ENCODE assay signal across 18 cellular contexts in genomic region chr1:104874044-104874443, GRCh38.
DNase-seq lines count a peak whose midpoint lies in the region; ATAC-seq and TF ChIP-seq lines count a peak whose summit lies in the region.
"Had no signal": no experiment of that assay in that cellular context is flagged by ENCODE, and none has a peak within 500 bp of the region (broad histone marks: within the 10 kb centered on the region; RNA-seq: fewer than 3 reads in every experiment).

No MANE protein-coding gene starts in this region.

- H3K9me2 ChIP-seq in OCI-LY1 (ENCODE audit: low read depth, low read length) = no peaks in the 10 kb centered on the region

- H3K27me3 ChIP-seq in OCI-LY1 (ENCODE audit: insufficient read depth, low read length) = no peaks in the 10 kb centered on the region
- no peaks in the 10 kb centered on the region for H3K27me3 ChIP-seq in naive thymus-derived CD4-positive, alpha-beta T cell (ENCODE audit: control insufficient read depth in 2 of 2, insufficient read depth in 2 of 2, low read length in 2 of 2)
- H3K27me3 ChIP-seq: BLaER1, colonic mucosa, SJSA1 had no signal

- 0 out of 2 replicates have a peak overlapping the region, but pooled peaks have one; percentile 49 for H2AFZ ChIP-seq in OCI-LY1 (ENCODE audit: low read length)

- no peak overlapping the region for H3K4me3 Mint-ChIP-seq in naive thymus-derived CD4-positive, alpha-beta T cell
- H3K4me3 Mint-ChIP-seq: activated B cell treated with CpG ODN at 0.5 μM for 24 hours, HFFc6 had no signal

- intact Hi-C loops in naive thymus-derived CD4-positive, alpha-beta T cell (cut with micrococcal nuclease) = no loop called here

- H3K79me2 ChIP-seq in OCI-LY1 (ENCODE audit: insufficient read depth, low read length) = no peaks in the 10 kb centered on the region

- no peaks in the 10 kb centered on the region for H3K4me1 Mint-ChIP-seq in naive thymus-derived CD4-positive, alpha-beta T cell
- H3K4me1 Mint-ChIP-seq: activated B cell treated with CpG ODN at 0.5 μM for 24 hours had no signal

- H4K20me1 ChIP-seq in OCI-LY1 (ENCODE audit: insufficient read depth, low read length) = no peaks in the 10 kb centered on the region
- H4K20me1 ChIP-seq: BLaER1 had no signal

- POLR2A ChIA-PET in naive thymus-derived CD4-positive, alpha-beta T cell (lab: Charles Lee) = no interaction called here

- DNase-seq in naive thymus-derived CD4-positive, alpha-beta T cell = no peak
- no peak for DNase-seq in middle frontal gyrus (ENCODE audit: extremely low spot score, low spot score)
- DNase-seq in NCI-H1092 (lab: John Stamatoyannopoulos, UW) = no peak
- DNase-seq in AG08395 (ENCODE audit: low spot score) = no peak
- DNase-seq: activated B cell treated with CpG ODN at 0.5 μM for 24 hours; activated T-cell treated with anti-CD3 and anti-CD28 coated beads, Interleukin-2, amount 50 U/mL, for 1 hour; colonic mucosa; EL; HFFc6; lower lobe of right lung; NCI-H146; NCI-H526 treated with DMSO at 0.1 percent for 48 hours had no signal

- no peaks in the 10 kb centered on the region for H3K36me3 ChIP-seq in OCI-LY1 (ENCODE audit: insufficient read depth, low read length)
- H3K36me3 ChIP-seq in naive thymus-derived CD4-positive, alpha-beta T cell (ENCODE audit: control insufficient read depth in 2 of 3, insufficient read depth in 3 of 3, low read length in 3 of 3) = no peaks in the 10 kb centered on the region
- H3K36me3 ChIP-seq: BLaER1, colonic mucosa, lower lobe of right lung, SJSA1 had no signal

- H3F3A ChIP-seq in OCI-LY1 (ENCODE audit: insufficient read depth, low read length) = no peaks in the 10 kb centered on the region

- no peaks in the 10 kb centered on the region for H3K27me3 Mint-ChIP-seq in naive thymus-derived CD4-positive, alpha-beta T cell
- H3K27me3 Mint-ChIP-seq: activated B cell treated with CpG ODN at 0.5 μM for 24 hours had no signal

- peaks cover under 1 to 14% (median 6%) of the 10 kb centered on the region in 11 donors for H3K9me3 Mint-ChIP-seq in naive thymus-derived CD4-positive, alpha-beta T cell
- H3K9me3 Mint-ChIP-seq: activated B cell treated with CpG ODN at 0.5 μM for 24 hours had no signal

- H3K9me3 ChIP-seq in OCI-LY1 (ENCODE audit: low read length) = peaks cover 8% of the 10 kb centered on the region; the same call in 1 of the 2 replicates
- H3K9me3 ChIP-seq in naive thymus-derived CD4-positive, alpha-beta T cell (ENCODE audit: control insufficient read depth in 2 of 3, low read length in 3 of 3) = no peaks in the 10 kb centered on the region
- H3K9me3 ChIP-seq: colonic mucosa, lower lobe of right lung, SJSA1 had no signal

- no peak overlapping the region for H3K4me3 ChIP-seq in OCI-LY1 (ENCODE audit: low read depth, low read length, poor library complexity, severe bottlenecking)
- H3K4me3 ChIP-seq in naive thymus-derived CD4-positive, alpha-beta T cell (ENCODE audit: low read length) = no peak overlapping the region
- H3K4me3 ChIP-seq: BLaER1, colonic mucosa, lower lobe of right lung, SJSA1 had no signal

- no peak overlapping the region for H3K9ac ChIP-seq in OCI-LY1 (ENCODE audit: low read length)
- H3K9ac ChIP-seq: BLaER1 had no signal

- CTCF ChIA-PET in naive thymus-derived CD4-positive, alpha-beta T cell (lab: Charles Lee) = no interaction called here

- no peak overlapping the region for H3K4me2 ChIP-seq in OCI-LY1 (ENCODE audit: low read length)
- H3K4me2 ChIP-seq: BLaER1 had no signal

- H3K27ac ChIP-seq in OCI-LY1 (ENCODE audit: low read depth, low read length, poor library complexity, severe bottlenecking) = no peak overlapping the region
- H3K27ac ChIP-seq in naive thymus-derived CD4-positive, alpha-beta T cell (ENCODE audit: low read depth, low read length) = no peak overlapping the region
- H3K27ac ChIP-seq: BLaER1, colonic mucosa, lower lobe of right lung, SJSA1 had no signal

- H3K4me1 ChIP-seq in OCI-LY1 (ENCODE audit: insufficient read depth, low read length, severe bottlenecking) = peaks cover 7% of the 10 kb centered on the region
- no peaks in the 10 kb centered on the region for H3K4me1 ChIP-seq in naive thymus-derived CD4-positive, alpha-beta T cell (ENCODE audit: control insufficient read depth in 2 of 2, insufficient read depth in 2 of 2, low read length in 2 of 2)
- H3K4me1 ChIP-seq: colonic mucosa, lower lobe of right lung, SJSA1 had no signal

- H3K36me3 Mint-ChIP-seq in naive thymus-derived CD4-positive, alpha-beta T cell = no peaks in the 10 kb centered on the region

- ATAC-seq in GM18861 (IDR thresholded peaks at IDR 0.05; ENCODE audit: unreplicated experiment) (peak; percentile 63), GM21515 (IDR thresholded peaks at IDR 0.05; ENCODE audit: unreplicated experiment) (peak; percentile 83), HG03095 (IDR thresholded peaks at IDR 0.05; ENCODE audit: unreplicated experiment) (peak; percentile 81)
- no peak for ATAC-seq in naive thymus-derived CD4-positive, alpha-beta T cell
- ATAC-seq: lower lobe of right lung had no signal

- H3K27ac Mint-ChIP-seq in naive thymus-derived CD4-positive, alpha-beta T cell = no peak overlapping the region
- H3K27ac Mint-ChIP-seq: activated B cell treated with CpG ODN at 0.5 μM for 24 hours, HFFc6 had no signal

- TF ChIP-seq CTCF in OCI-LY1 (IDR thresholded peaks at IDR 0.05; ENCODE audit: low read length) = no peak
